8 cellular contexts compared by ENCODE assay signal in genomic region chr20:37524221-37524700, GRCh38. TPM values are rescaled to one million over a fixed set of nuclear protein-coding genes. Genes with fewer than 3 reads are reported as not detected.
A peak's percentile ranks its signal among the peaks of the same experiment; 100 is the strongest.
DNase-seq lines count a peak whose midpoint lies in the region; ATAC-seq and TF ChIP-seq lines count a peak whose summit lies in the region.
"Had no signal": no experiment of that assay in that cellular context is flagged by ENCODE, and none has a peak within 500 bp of the region (broad histone marks: within the 10 kb centered on the region; RNA-seq: fewer than 3 reads in every experiment).

No MANE protein-coding gene starts in this region.

- BruUV-seq in IMR-90 (replicated peaks; lab: Mats Ljungman, UMichigan) (no TSS peak), PC-3 (replicated peaks; lab: Mats Ljungman, UMichigan) (no TSS peak)

- no peak overlapping the region for H3K4ac ChIP-seq in IMR-90 (ENCODE audit: low read depth, low read length)

- intact Hi-C loops in IMR-90 (cut with micrococcal nuclease) (no loop called here), PC-3 (cut with micrococcal nuclease) (no loop called here)
- intact Hi-C loops in CD4-positive, alpha-beta memory T cell (cut with micrococcal nuclease): no loop called here

- DNase-seq in IMR-90 (no peak), PC-3 (no peak), hepatocyte (ENCODE audit: low spot score) (peak; percentile 80), medulla oblongata (ENCODE audit: extremely low spot score) (no peak), NCI-H1092 (lab: John Stamatoyannopoulos, UW) (no peak)
- no peak for DNase-seq in CD4-positive, alpha-beta memory T cell

- peaks cover 0 to 2% (median 0%) of the 10 kb centered on the region in 8 donors for H3K9me3 Mint-ChIP-seq in CD4-positive, alpha-beta memory T cell

- in situ Hi-C loops in IMR-90 (cut with MboI; ENCODE audit: low sequenced_read_pairs): no loop called here

- no peak overlapping the region for H3K14ac ChIP-seq in IMR-90 (replicated peaks; ENCODE audit: low read depth, low read length)

- H3K79me2 ChIP-seq in PC-3 (ENCODE audit: low read length): peaks cover 94% of the 10 kb centered on the region
- peaks cover 86% of the 10 kb centered on the region for H3K79me2 ChIP-seq in hepatocyte

- H2BK15ac ChIP-seq in IMR-90 (ENCODE audit: low read depth, low read length): no peak overlapping the region

- no peak overlapping the region for H2BK5ac ChIP-seq in IMR-90 (ENCODE audit: low read depth, low read length, poor library complexity, severe bottlenecking)

- H3K56ac ChIP-seq in IMR-90 (ENCODE audit: extremely low read depth, insufficient read depth, low read length): no peak overlapping the region

- no peak overlapping the region for H3K18ac ChIP-seq in IMR-90 (ENCODE audit: low read depth, low read length)

- H2AK5ac ChIP-seq in IMR-90 (ENCODE audit: low read depth, low read length): no peak overlapping the region

- peak overlapping the region; percentile 34; the same call in 1 of the 2 replicates for H3K23ac ChIP-seq in IMR-90 (ENCODE audit: low read depth, low read length)

- H3K4me3 ChIP-seq in IMR-90 (ENCODE audit: insufficient read depth, low read depth, low read length) (no peak overlapping the region), PC-3 (ENCODE audit: low read length) (peak overlapping the region; percentile 92; the same call in 1 of the 2 replicates), hepatocyte (no peak overlapping the region), skeletal muscle satellite cell (ENCODE audit: low read length) (peak overlapping the region; percentile 31)
- no peak overlapping the region for H3K4me3 ChIP-seq in CD4-positive, alpha-beta memory T cell (ENCODE audit: low read length in 2 of 2)

- H3K4me1 ChIP-seq in IMR-90 (ENCODE audit: control insufficient read depth, insufficient read depth, low read length) (peaks cover 15% of the 10 kb centered on the region), PC-3 (ENCODE audit: insufficient read depth, low read length) (peaks cover 31% of the 10 kb centered on the region), hepatocyte (ENCODE audit: insufficient read depth) (peaks cover 38% of the 10 kb centered on the region), skeletal muscle satellite cell (ENCODE audit: control insufficient read depth, insufficient read depth, low read length) (peaks cover 43% of the 10 kb centered on the region)
- H3K4me1 ChIP-seq in CD4-positive, alpha-beta memory T cell (ENCODE audit: insufficient read depth, low read length): peaks cover 43% of the 10 kb centered on the region

- H3K36me3 ChIP-seq in IMR-90 (ENCODE audit: control insufficient read depth, insufficient read depth, low read length): peaks cover 5% of the 10 kb centered on the region; the same call in 1 of the 2 replicates
- H3K36me3 ChIP-seq in PC-3 (ENCODE audit: low read depth, low read length): peaks cover 3% of the 10 kb centered on the region
- no peaks in the 10 kb centered on the region for H3K36me3 ChIP-seq in hepatocyte (replicated peaks; ENCODE audit: insufficient read depth, low read depth)
- peaks cover 15% of the 10 kb centered on the region for H3K36me3 ChIP-seq in skeletal muscle satellite cell (ENCODE audit: insufficient read depth, low read length)
- H3K36me3 ChIP-seq in CD4-positive, alpha-beta memory T cell (ENCODE audit: insufficient read depth, low read length): no peaks in the 10 kb centered on the region

- H3K9me3 ChIP-seq in IMR-90 (ENCODE audit: control insufficient read depth, insufficient read depth, low read length) (no peaks in the 10 kb centered on the region), PC-3 (ENCODE audit: low read length) (no peaks in the 10 kb centered on the region), hepatocyte (ENCODE audit: low read depth) (no peaks in the 10 kb centered on the region), skeletal muscle satellite cell (replicated peaks; ENCODE audit: low read length) (no peaks in the 10 kb centered on the region)
- no peaks in the 10 kb centered on the region for H3K9me3 ChIP-seq in CD4-positive, alpha-beta memory T cell (ENCODE audit: control insufficient read depth in 1 of 2, low read length in 2 of 2)

- H3K9ac ChIP-seq in IMR-90 (ENCODE audit: low read depth, low read length): no peak overlapping the region
- no peak overlapping the region for H3K9ac ChIP-seq in PC-3 (ENCODE audit: low read length)
- peak overlapping the region; percentile 11 for H3K9ac ChIP-seq in skeletal muscle satellite cell (ENCODE audit: low read depth, low read length)

- peak overlapping the region in 3 of 8 donors; percentile 1 to 86 (median 45) for H3K4me3 Mint-ChIP-seq in CD4-positive, alpha-beta memory T cell

- peaks cover 34 to 79% of the 10 kb centered on the region in 2 experiments for H3K79me1 ChIP-seq in IMR-90 (ENCODE audit: low read depth in 1 of 2, low read length in 2 of 2)

- H3K27me3 ChIP-seq in IMR-90 (ENCODE audit: control insufficient read depth, insufficient read depth, low read length) (no peaks in the 10 kb centered on the region), PC-3 (ENCODE audit: low read length) (no peaks in the 10 kb centered on the region), hepatocyte (no peaks in the 10 kb centered on the region), skeletal muscle satellite cell (ENCODE audit: control insufficient read depth, insufficient read depth, low read length) (no peaks in the 10 kb centered on the region)
- no peaks in the 10 kb centered on the region for H3K27me3 ChIP-seq in CD4-positive, alpha-beta memory T cell (ENCODE audit: insufficient read depth, low read length)

- no peak overlapping the region for H2AK9ac ChIP-seq in IMR-90 (replicated peaks; ENCODE audit: low read depth, low read length, poor library complexity)

- no peak for TF ChIP-seq POLR2A in IMR-90 (IDR thresholded peaks at IDR 0.05; ENCODE audit: low read depth, low read length)

- peaks cover 70% of the 10 kb centered on the region for H4K20me1 ChIP-seq in IMR-90 (ENCODE audit: insufficient read depth, low read length)
- H4K20me1 ChIP-seq in PC-3 (ENCODE audit: low read length): peaks cover 62% of the 10 kb centered on the region
- H4K20me1 ChIP-seq in hepatocyte (ENCODE audit: insufficient read depth, poor library complexity, severe bottlenecking): peaks cover 51% of the 10 kb centered on the region

- 65% methylated on average over 5 of the region's 8 CpGs; no CpG with 5 or more reads in 1 of the 2 experiments for WGBS in IMR-90 (ENCODE audit: extremely low coverage in 2 of 2, insufficient read length in 1 of 2), 2 experiments
- WGBS in hepatocyte (ENCODE audit: low lambda C conversion rate, missing lambda C conversion rate): 61% methylated on average over 8 of the region's 8 CpGs

- no peak overlapping the region for H3K4me2 ChIP-seq in IMR-90 (ENCODE audit: low read depth, low read length)
- peak overlapping the region; percentile 88 for H3K4me2 ChIP-seq in PC-3 (ENCODE audit: low read length)
- H3K4me2 ChIP-seq in hepatocyte: peak overlapping the region; percentile 83
- peak overlapping the region; percentile 85 for H3K4me2 ChIP-seq in skeletal muscle satellite cell (ENCODE audit: low read length)

- H3K27ac ChIP-seq in IMR-90 (ENCODE audit: insufficient read depth, low read length) (no peak overlapping the region), PC-3 (ENCODE audit: low read length) (no peak overlapping the region), hepatocyte (peak overlapping the region; percentile 89)
- no peak overlapping the region for H3K27ac ChIP-seq in CD4-positive, alpha-beta memory T cell (ENCODE audit: low read depth, low read length)

- H4K8ac ChIP-seq in IMR-90 (ENCODE audit: low read depth in 2 of 2, low read length in 2 of 2): no peak overlapping the region

- H2AFZ ChIP-seq in IMR-90 (replicated peaks; ENCODE audit: low read length, poor library complexity): no peak overlapping the region
- H2AFZ ChIP-seq in PC-3 (ENCODE audit: low read length): no peak overlapping the region
- H2AFZ ChIP-seq in hepatocyte: no peak overlapping the region

- H3K27me3 Mint-ChIP-seq in CD4-positive, alpha-beta memory T cell: no peaks in the 10 kb centered on the region

- H3F3A ChIP-seq in PC-3 (ENCODE audit: low read length, unreplicated experiment): no peaks in the 10 kb centered on the region

- dilution Hi-C loops in IMR-90 (cut with HindIII; ENCODE audit: low sequenced_read_pairs, unreplicated experiment): no loop called here

- no peak overlapping the region for H2BK120ac ChIP-seq in IMR-90 (ENCODE audit: low read depth, low read length)

- H2BK20ac ChIP-seq in IMR-90 (ENCODE audit: low read depth, low read length): no peak overlapping the region

- peaks cover 8 to 17% of the 10 kb centered on the region in 2 donors for H3K36me3 Mint-ChIP-seq in CD4-positive, alpha-beta memory T cell

- H3K9me2 ChIP-seq in PC-3 (replicated peaks; ENCODE audit: low read length) (no peaks in the 10 kb centered on the region), hepatocyte (replicated peaks; ENCODE audit: insufficient read depth) (no peaks in the 10 kb centered on the region)

- H4K91ac ChIP-seq in IMR-90 (ENCODE audit: insufficient read depth, low read depth, low read length): no peak overlapping the region

- POLR2A ChIA-PET in IMR-90 (lab: Charles Lee; ENCODE audit: unreplicated experiment) (no interaction called here), PC-3 (lab: Charles Lee; ENCODE audit: unreplicated experiment) (no interaction called here)
- POLR2A ChIA-PET in CD4-positive, alpha-beta memory T cell (lab: Charles Lee; ENCODE audit: partially characterized antibody): no interaction called here

- H4K5ac ChIP-seq in IMR-90 (ENCODE audit: low read depth, low read length): no peak overlapping the region

- peaks cover 22% of the 10 kb centered on the region for H3K9me1 ChIP-seq in IMR-90 (ENCODE audit: insufficient read depth, low read length)

- peak overlapping the region in 2 of 7 donors; percentile 7 to 30 for H3K27ac Mint-ChIP-seq in CD4-positive, alpha-beta memory T cell

- no peak for TF ChIP-seq CTCF in IMR-90 (conservative IDR thresholded peaks at IDR 0.05; ENCODE audit: low read depth, low read length)
- no peak for TF ChIP-seq CTCF in PC-3 (conservative IDR thresholded peaks at IDR 0.05; ENCODE audit: low read depth, low read length)
- TF ChIP-seq CTCF in hepatocyte (IDR thresholded peaks at IDR 0.05; ENCODE audit: poor library complexity): no peak

- CTCF ChIA-PET in IMR-90 (lab: Yijun Ruan, JAX): no interaction called here
- CTCF ChIA-PET in PC-3 (lab: Charles Lee): no interaction called here
- CTCF ChIA-PET in CD4-positive, alpha-beta memory T cell (lab: Charles Lee; ENCODE audit: partially characterized antibody): no interaction called here

- ATAC-seq in IMR-90 (ENCODE audit: low read depth): no peak
- no peak for ATAC-seq in PC-3

- H3K4me1 Mint-ChIP-seq in CD4-positive, alpha-beta memory T cell: peaks cover 37 to 84% (median 62%) of the 10 kb centered on the region in 4 donors

- TF ChIP-seq RAD21 in IMR-90 (IDR thresholded peaks at IDR 0.05; ENCODE audit: low read length): no peak

RNA-seq across cellular contexts. Expression of gene NNAT, which starts 3.2 kb away (rescaled TPM):
- total RNA-seq in IMR-90 (2012; rRNA removed) (2.0 and 2.8 TPM in 2 replicates), PC-3 (2014; rRNA removed) (not detected in 2 replicates), hepatocyte (not detected in 2 replicates)
- polyA plus RNA-seq in IMR-90 (2012; rRNA removed) (6.5 and 8.2 TPM in 2 replicates), hepatocyte (0.43 and 1.1 TPM in 2 replicates)
- polyA plus RNA-seq in IMR-90 (2012; cell fraction: cytosol; rRNA removed): 5.9 and 12.0 TPM in 2 replicates
- polyA plus RNA-seq in IMR-90 (2012; cell fraction: nucleus; rRNA removed; ENCODE audit: low replicate concordance): 3.6 and 4.7 TPM in 2 replicates
- under 0.01 TPM in 1 of 2 replicates, not detected in the other for total RNA-seq in skeletal muscle satellite cell (2012; rRNA removed)
- total RNA-seq in CD4-positive, alpha-beta memory T cell: not detected
- not detected for polyA plus RNA-seq in CD4-positive, alpha-beta memory T cell
- total RNA-seq: G401 had no signal

RNA-seq across cellular contexts. Expression of gene BLCAP, which starts 3.4 kb away (rescaled TPM):
- total RNA-seq in IMR-90 (2012; rRNA removed) (17.7 and 23.3 TPM in 2 replicates), PC-3 (2014; rRNA removed) (100 and 120 TPM in 2 replicates), hepatocyte (71.9 TPM in 2 replicates)
- polyA plus RNA-seq in IMR-90 (2012; rRNA removed) (65.6 and 67.3 TPM in 2 replicates), hepatocyte (65.8 and 70.0 TPM in 2 replicates)
- polyA plus RNA-seq in IMR-90 (2012; cell fraction: cytosol; rRNA removed): 46.2 and 50.5 TPM in 2 replicates
- polyA plus RNA-seq in IMR-90 (2012; cell fraction: nucleus; rRNA removed; ENCODE audit: low replicate concordance): 35.5 and 80.8 TPM in 2 replicates
- 32.2 and 48.5 TPM in 2 replicates for total RNA-seq in skeletal muscle satellite cell (2012; rRNA removed)
- 10 to 100 TPM; 81.7 to 87.5 TPM for total RNA-seq in CD4-positive, alpha-beta memory T cell
- polyA plus RNA-seq in CD4-positive, alpha-beta memory T cell: 10 to 100 TPM; 63.7 to 97.4 TPM

Comparison
In these comparisons a context has a peak if more than half of its experiments do, and no peak if none do; other contexts are left out.
1. H3K4me3 ChIP-seq: peak in PC-3 (single experiment) and skeletal muscle satellite cell (single experiment); none in IMR-90 (single experiment), hepatocyte (single experiment) and CD4-positive, alpha-beta memory T cell (0 of 2).